29 cellular contexts compared by ENCODE assay signal in genomic region chr20:7760261-7761048, GRCh38.
DNase-seq lines count a peak whose midpoint lies in the region; ATAC-seq, FAIRE-seq and TF ChIP-seq lines count a peak whose summit lies in the region.
"Had no signal": no experiment of that assay in that cellular context is flagged by ENCODE, and none has a peak within 500 bp of the region (broad histone marks: within the 10 kb centered on the region; RNA-seq: fewer than 3 reads in every experiment).

No MANE protein-coding gene starts in this region.

- H2BK5ac ChIP-seq in mesenchymal stem cell (ENCODE audit: low read depth, low read length, poor library complexity, severe bottlenecking): no peak overlapping the region

- no peaks in the 10 kb centered on the region for H3K79me1 ChIP-seq in mesenchymal stem cell (replicated peaks; ENCODE audit: low read length, poor library complexity, severe bottlenecking)

- ATAC-seq in stimulated activated naive CD8-positive, alpha-beta T cell treated with anti-CD3 and anti-CD28 coated beads, Interleukin-15, Interleukin-2, amounts not matched to agents 100 U/mL and 50 U/mL, for 24 hours: no peak
- ATAC-seq in GM19397 (IDR thresholded peaks at IDR 0.05; ENCODE audit: unreplicated experiment): no peak
- ATAC-seq: GM23338 had no signal

- H2AFZ ChIP-seq in astrocyte (ENCODE audit: low read depth, low read length): no peak overlapping the region
- H2AFZ ChIP-seq in mesenchymal stem cell (ENCODE audit: low read depth, low read length): no peak overlapping the region
- H2AFZ ChIP-seq: GM23338 had no signal

- no peak overlapping the region for H4K91ac ChIP-seq in mesenchymal stem cell (ENCODE audit: low read length)

- H4K20me1 ChIP-seq in astrocyte (ENCODE audit: insufficient read depth, low read length): no peaks in the 10 kb centered on the region
- H4K20me1 ChIP-seq: BLaER1 had no signal

- no peak overlapping the region for H2BK12ac ChIP-seq in mesenchymal stem cell (ENCODE audit: low read length in 2 of 2)

- no peaks in the 10 kb centered on the region for H3K79me2 ChIP-seq in astrocyte (ENCODE audit: insufficient read depth, low read length)

- H3K27ac Mint-ChIP-seq in astrocyte (ENCODE audit: unreplicated experiment): peak overlapping the region; percentile 18
- H3K27ac Mint-ChIP-seq: CD4-positive, CD25-positive, alpha-beta regulatory T cell; GM23338; H9 had no signal

- H3K4me2 ChIP-seq in astrocyte (ENCODE audit: low read length) (no peak overlapping the region), mesenchymal stem cell (ENCODE audit: low read length, poor library complexity, severe bottlenecking) (no peak overlapping the region)
- H3K4me2 ChIP-seq: BLaER1, GM23338 had no signal

- intact Hi-C loops in vagina (cut with DNase I): no loop called here

- H2AK5ac ChIP-seq in mesenchymal stem cell (ENCODE audit: low read length, severe bottlenecking): no peak overlapping the region

- H3K4me1 ChIP-seq in astrocyte (ENCODE audit: insufficient read depth, low read length) (peaks cover 7% of the 10 kb centered on the region), mesenchymal stem cell (ENCODE audit: control insufficient read depth, insufficient read depth, low read depth, low read length) (no peaks in the 10 kb centered on the region), vagina (no peaks in the 10 kb centered on the region)

- no peak overlapping the region for H4K8ac ChIP-seq in mesenchymal stem cell (ENCODE audit: low read length)

- POLR2A ChIA-PET in AG04449 (lab: Yijun Ruan, JAX): no interaction called here

- no peak overlapping the region for H3K23ac ChIP-seq in mesenchymal stem cell (ENCODE audit: low read length in 2 of 2)

- no peak overlapping the region for H3K4ac ChIP-seq in mesenchymal stem cell (ENCODE audit: low read depth in 1 of 2, low read length in 2 of 2)

- TF ChIP-seq CTCF in AG04449 (IDR thresholded peaks at IDR 0.05; ENCODE audit: insufficient read depth, low read length, missing control alignments) (no peak), astrocyte (IDR thresholded peaks at IDR 0.05; ENCODE audit: insufficient read depth, low read depth, low read length) (no peak), vagina (IDR thresholded peaks at IDR 0.05) (no peak)

- no peak for FAIRE-seq in astrocyte (lab: Jason Lieb, UNC)
- FAIRE-seq: HTR-8/SVneo, RCC 7860 had no signal

- H3K4me1 Mint-ChIP-seq in astrocyte (ENCODE audit: low read depth, unreplicated experiment): peaks cover 9% of the 10 kb centered on the region
- H3K4me1 Mint-ChIP-seq: CD4-positive, CD25-positive, alpha-beta regulatory T cell; H9 had no signal

- 0% methylated on average over 1 of the region's 1 CpG for WGBS in mesenchymal stem cell

- H3K4me3 Mint-ChIP-seq in astrocyte (ENCODE audit: unreplicated experiment): no peak overlapping the region
- H3K4me3 Mint-ChIP-seq: CD4-positive, CD25-positive, alpha-beta regulatory T cell; GM23338; H9 had no signal

- no peaks in the 10 kb centered on the region for H3K27me3 Mint-ChIP-seq in astrocyte (ENCODE audit: low read depth, unreplicated experiment)
- H3K27me3 Mint-ChIP-seq: CD4-positive, CD25-positive, alpha-beta regulatory T cell had no signal

- H3K27me3 ChIP-seq in astrocyte (ENCODE audit: insufficient read depth, low read length): no peaks in the 10 kb centered on the region
- no peaks in the 10 kb centered on the region for H3K27me3 ChIP-seq in mesenchymal stem cell (ENCODE audit: control insufficient read depth in 1 of 2, insufficient read depth in 1 of 2, low read length in 2 of 2)
- H3K27me3 ChIP-seq in vagina: no peaks in the 10 kb centered on the region
- H3K27me3 ChIP-seq: BLaER1, MG63 had no signal

- DNase-seq in AG04449 (ENCODE audit: low read depth, low spot score) (peak; percentile 16), HS-27A (ENCODE audit: low read depth) (peak; percentile 68), astrocyte (ENCODE audit: low read depth) (peak; percentile 77), mesenchymal stem cell (peak; percentile 80), anterior cingulate cortex (lab: John Stamatoyannopoulos, UW) (no peak), vagina (ENCODE audit: extremely low spot score in 2 of 2) (no peak)
- DNase-seq in stimulated activated naive CD8-positive, alpha-beta T cell treated with anti-CD3 and anti-CD28 coated beads, Interleukin-15, Interleukin-2, amounts not matched to agents 100 U/mL and 50 U/mL, for 24 hours: no peak
- DNase-seq: 8988T; ACHN; CD4-positive, CD25-positive, alpha-beta regulatory T cell; DMS153; DND-41; H9; KG1; MG63; NCI-H1092; NCI-H1417 treated with DMSO at 0.1 percent for 48 hours; NCI-H1694 treated with DMSO at 0.1 percent for 48 hours; NCI-H2081; NCI-H2227 treated with DMSO at 0.1 percent for 48 hours; NCI-H510A; NCI-H69; SIG-M5 had no signal

- peaks cover 3% of the 10 kb centered on the region for H3K9me3 Mint-ChIP-seq in astrocyte (ENCODE audit: unreplicated experiment)
- H3K9me3 Mint-ChIP-seq: GM23338, H9 had no signal

- H3K14ac ChIP-seq in mesenchymal stem cell (ENCODE audit: low read length in 2 of 2): no peak overlapping the region

- TF ChIP-seq POLR2A in vagina (IDR thresholded peaks at IDR 0.05): no peak

- no peak overlapping the region for H3K9ac ChIP-seq in astrocyte (ENCODE audit: low read length)
- no peak overlapping the region for H3K9ac ChIP-seq in mesenchymal stem cell (ENCODE audit: low read length)
- H3K9ac ChIP-seq: BLaER1 had no signal

- H3K9me3 ChIP-seq in astrocyte (ENCODE audit: insufficient read depth, low read depth, low read length) (no peaks in the 10 kb centered on the region), mesenchymal stem cell (ENCODE audit: control insufficient read depth, low read length) (no peaks in the 10 kb centered on the region), vagina (no peaks in the 10 kb centered on the region)
- H3K9me3 ChIP-seq: BLaER1, MG63 had no signal

- H3K36me3 ChIP-seq in astrocyte (ENCODE audit: insufficient read depth, low read length) (no peaks in the 10 kb centered on the region), mesenchymal stem cell (ENCODE audit: control insufficient read depth in 1 of 2, insufficient read depth in 2 of 2, low read depth in 1 of 2, low read length in 2 of 2) (no peaks in the 10 kb centered on the region), vagina (no peaks in the 10 kb centered on the region)
- H3K36me3 ChIP-seq: BLaER1, MG63 had no signal

- H3K27ac ChIP-seq in astrocyte (ENCODE audit: low read depth, low read length) (no peak overlapping the region), mesenchymal stem cell (ENCODE audit: low read length, poor library complexity, severe bottlenecking) (no peak overlapping the region), vagina (no peak overlapping the region)
- H3K27ac ChIP-seq: BLaER1, SK-N-MC had no signal

- no peak overlapping the region for H3K4me3 ChIP-seq in AG04449 (ENCODE audit: low read depth, low read length)
- no peak overlapping the region for H3K4me3 ChIP-seq in astrocyte (ENCODE audit: insufficient read depth, low read depth, low read length)
- H3K4me3 ChIP-seq in mesenchymal stem cell (ENCODE audit: insufficient read depth in 1 of 2, low read depth in 1 of 2, low read length in 2 of 2): no peak overlapping the region
- no peak overlapping the region for H3K4me3 ChIP-seq in vagina
- H3K4me3 ChIP-seq: BLaER1, GM23338, MG63, SK-N-MC had no signal

- no peaks in the 10 kb centered on the region for H3K36me3 Mint-ChIP-seq in astrocyte (ENCODE audit: low read depth, unreplicated experiment)
- H3K36me3 Mint-ChIP-seq: CD4-positive, CD25-positive, alpha-beta regulatory T cell had no signal

- no peak overlapping the region for H2BK120ac ChIP-seq in mesenchymal stem cell (ENCODE audit: low read depth, low read length)

- CTCF ChIA-PET in AG04449 (lab: Yijun Ruan, JAX): no interaction called here

- H3K18ac ChIP-seq in mesenchymal stem cell (ENCODE audit: low read depth in 1 of 2, low read length in 2 of 2): no peak overlapping the region

- H2BK15ac ChIP-seq in mesenchymal stem cell (ENCODE audit: low read depth, poor library complexity, severe bottlenecking): no peak overlapping the region

Comparison
In these comparisons a context has a peak if more than half of its experiments do, and no peak if none do; other contexts are left out.
1. DNase-seq: peak in AG04449 (single experiment), HS-27A (single experiment), astrocyte (single experiment) and mesenchymal stem cell (single experiment); none in stimulated activated naive CD8-positive, alpha-beta T cell treated with anti-CD3 and anti-CD28 coated beads, Interleukin-15, Interleukin-2, amounts not matched to agents 100 U/mL and 50 U/mL, for 24 hours (single experiment), anterior cingulate cortex (0 of 58) and vagina (0 of 2).